In the genomic region with DNA sequence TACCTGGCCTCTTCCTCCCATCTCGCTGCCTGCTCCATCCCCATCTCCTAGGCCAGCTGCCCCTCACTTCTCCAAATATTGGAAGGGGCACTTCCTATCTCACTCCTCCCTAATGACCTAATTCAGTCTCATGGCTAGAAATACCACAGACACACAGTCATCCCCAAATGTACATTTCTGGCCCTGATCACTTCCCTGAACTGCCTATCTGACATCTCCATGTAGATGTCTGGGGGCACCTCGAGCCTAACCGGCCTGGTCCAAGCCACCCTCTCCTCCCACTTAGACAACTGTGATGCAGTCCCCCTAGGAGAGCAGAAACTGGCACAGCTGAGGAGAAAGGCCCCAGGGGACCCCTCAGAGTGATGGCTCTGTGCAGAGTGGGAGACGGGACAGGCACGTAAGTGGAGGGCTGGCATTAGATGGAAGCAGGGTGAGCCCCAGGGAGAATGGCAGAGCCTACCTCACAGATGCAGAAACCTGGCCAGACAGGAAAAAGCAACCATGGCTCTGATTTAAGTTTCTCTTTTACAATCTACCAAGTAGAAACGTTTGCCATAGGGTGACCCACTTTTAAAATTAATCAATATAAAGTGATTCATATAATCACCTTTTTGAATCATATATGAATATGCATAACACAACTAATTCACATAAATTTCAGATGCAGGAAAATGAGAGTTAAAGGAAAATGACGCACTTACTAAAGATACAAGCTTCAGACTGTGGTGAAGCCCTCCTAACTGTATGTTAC, we compare ENCODE assay signal across 13 cellular contexts. TPM values are rescaled to one million over a fixed set of nuclear protein-coding genes. Genes with fewer than 3 reads are reported as not detected.
DNase-seq lines count a peak whose midpoint lies in the region; ATAC-seq and TF ChIP-seq lines count a peak whose summit lies in the region.
"Had no signal": no experiment of that assay in that cellular context is flagged by ENCODE, and none has a peak within 500 bp of the region (broad histone marks: within the 10 kb centered on the region; RNA-seq: fewer than 3 reads in every experiment).

No MANE protein-coding gene starts in this region.

- POLR2A ChIA-PET in CD8-positive, alpha-beta memory T cell (lab: Charles Lee), result interaction anchor here (0.6 kb wide), 1 partner anchor 56 kb away, joined by 3 read pairs; no protein-coding TSS in a partner anchor

- CTCF ChIA-PET in CD8-positive, alpha-beta memory T cell (lab: Charles Lee), result no interaction called here

- ATAC-seq in central memory CD8-positive, alpha-beta T cell (replicated peaks; ENCODE audit: extremely low read depth, poor library complexity, severe bottlenecking), result no peak
- ATAC-seq: lower lobe of right lung had no signal

- peak overlapping the region in 5 of 8 donors; percentile 55 to 90 (median 61) for H3K27ac Mint-ChIP-seq in CD8-positive, alpha-beta memory T cell
- H3K27ac Mint-ChIP-seq in central memory CD8-positive, alpha-beta T cell (ENCODE audit: low read depth), result peak overlapping the region; percentile 85
- H3K27ac Mint-ChIP-seq in neural progenitor cell, result peak overlapping the region; percentile 69

- TF ChIP-seq CTCF in neural progenitor cell (IDR thresholded peaks at IDR 0.05), result no peak

- no peak overlapping the region for H3K9ac ChIP-seq in neural progenitor cell

- H3K4me2 ChIP-seq in neural progenitor cell, result no peak overlapping the region

- no peaks in the 10 kb centered on the region for H3K9me3 ChIP-seq in CD8-positive, alpha-beta memory T cell (ENCODE audit: low read length)
- no peaks in the 10 kb centered on the region for H3K9me3 ChIP-seq in neural progenitor cell (ENCODE audit: low read depth)
- H3K9me3 ChIP-seq: lower lobe of right lung, transverse colon had no signal

- H3K36me3 Mint-ChIP-seq in CD8-positive, alpha-beta memory T cell, result peaks cover 0 to 20% (median 0%) of the 10 kb centered on the region in 3 donors
- peaks cover 5% of the 10 kb centered on the region for H3K36me3 Mint-ChIP-seq in central memory CD8-positive, alpha-beta T cell (ENCODE audit: insufficient read depth)
- H3K36me3 Mint-ChIP-seq in neural progenitor cell, result peaks cover 9% of the 10 kb centered on the region

- no peaks in the 10 kb centered on the region for H3K27me3 ChIP-seq in CD8-positive, alpha-beta memory T cell (ENCODE audit: insufficient read depth, low read length, poor library complexity, severe bottlenecking)
- no peaks in the 10 kb centered on the region for H3K27me3 ChIP-seq in neural progenitor cell
- H3K27me3 ChIP-seq: cardiac muscle cell, transverse colon had no signal

- H3F3A ChIP-seq in neural progenitor cell (ENCODE audit: low read depth), result no peaks in the 10 kb centered on the region

- no peaks in the 10 kb centered on the region for H3K9me3 Mint-ChIP-seq in CD8-positive, alpha-beta memory T cell
- H3K9me3 Mint-ChIP-seq in central memory CD8-positive, alpha-beta T cell, result no peaks in the 10 kb centered on the region
- H3K9me3 Mint-ChIP-seq in neural progenitor cell, result no peaks in the 10 kb centered on the region

- peak overlapping the region in 2 of 7 donors; percentile 32 to 51 for H3K4me3 Mint-ChIP-seq in CD8-positive, alpha-beta memory T cell
- H3K4me3 Mint-ChIP-seq in central memory CD8-positive, alpha-beta T cell, result no peak overlapping the region
- no peak overlapping the region for H3K4me3 Mint-ChIP-seq in neural progenitor cell

- H3K79me2 ChIP-seq in neural progenitor cell (ENCODE audit: low read depth), result peaks cover 100% of the 10 kb centered on the region

- no peak for DNase-seq in CD8-positive, alpha-beta memory T cell
- DNase-seq in M059J (ENCODE audit: low read depth), result peak; percentile 21
- no peak for DNase-seq in central memory CD8-positive, alpha-beta T cell (ENCODE audit: low spot score in 2 of 2)
- no peak for DNase-seq in neural progenitor cell (ENCODE audit: low spot score)
- DNase-seq in NCI-H748 treated with DMSO at 0.1 percent for 48 hours (lab: John Stamatoyannopoulos, UW), result no peak
- no peak for DNase-seq in caudate nucleus (lab: John Stamatoyannopoulos, UW)
- no peak for DNase-seq in SIG-M5 (lab: John Stamatoyannopoulos, UW)
- DNase-seq: KG1, lower lobe of right lung, NCI-H82, SW 1271, transverse colon had no signal

- peaks cover 100% of the 10 kb centered on the region for H4K20me1 ChIP-seq in neural progenitor cell (ENCODE audit: low read depth)

- H3K36me3 ChIP-seq in CD8-positive, alpha-beta memory T cell (ENCODE audit: insufficient read depth, low read length), result no peaks in the 10 kb centered on the region
- no peaks in the 10 kb centered on the region for H3K36me3 ChIP-seq in neural progenitor cell
- H3K36me3 ChIP-seq: cardiac muscle cell, transverse colon had no signal

- H3K27ac ChIP-seq in CD8-positive, alpha-beta memory T cell (ENCODE audit: low read depth, low read length), result no peak overlapping the region
- H3K27ac ChIP-seq in neural progenitor cell (no peak overlapping the region), caudate nucleus (ENCODE audit: low read depth, low read length) (no peak overlapping the region)
- H3K27ac ChIP-seq: cardiac muscle cell, lower lobe of right lung, transverse colon had no signal

- H3K4me1 Mint-ChIP-seq in CD8-positive, alpha-beta memory T cell, result peaks cover 56 to 75% (median 61%) of the 10 kb centered on the region in 3 donors
- peaks cover 64% of the 10 kb centered on the region for H3K4me1 Mint-ChIP-seq in central memory CD8-positive, alpha-beta T cell
- H3K4me1 Mint-ChIP-seq in neural progenitor cell, result peaks cover 58% of the 10 kb centered on the region

- H3K4me3 ChIP-seq in CD8-positive, alpha-beta memory T cell (ENCODE audit: low read length), result no peak overlapping the region
- no peak overlapping the region for H3K4me3 ChIP-seq in neural progenitor cell
- H3K4me3 ChIP-seq: cardiac muscle cell, lower lobe of right lung, transverse colon had no signal

- H2AFZ ChIP-seq in neural progenitor cell (replicated peaks), result no peak overlapping the region

- H3K27me3 Mint-ChIP-seq in CD8-positive, alpha-beta memory T cell, result no peaks in the 10 kb centered on the region
- no peaks in the 10 kb centered on the region for H3K27me3 Mint-ChIP-seq in central memory CD8-positive, alpha-beta T cell
- peaks cover 3% of the 10 kb centered on the region for H3K27me3 Mint-ChIP-seq in neural progenitor cell (ENCODE audit: insufficient read depth, low read depth)

- peaks cover 43% of the 10 kb centered on the region for H3K4me1 ChIP-seq in CD8-positive, alpha-beta memory T cell (ENCODE audit: insufficient read depth, low read length)
- peaks cover 10% of the 10 kb centered on the region for H3K4me1 ChIP-seq in neural progenitor cell

RNA-seq across cellular contexts. Expression of a gene that starts 22.1 kb away (rescaled TPM):
- total RNA-seq in CD8-positive, alpha-beta memory T cell, result 10 to 100 TPM; 30.4 to 33.7 TPM
- polyA plus RNA-seq in CD8-positive, alpha-beta memory T cell, result 2.2 TPM
- total RNA-seq in M059J (2014; rRNA removed; shearing (Covaris generic)), result 17.2 and 21.5 TPM in 2 replicates
- 39.3 and 44.9 TPM in 2 replicates for total RNA-seq in neural progenitor cell (ENCODE audit: low replicate concordance)
